ENCODE assay signal across 2 cellular contexts in genomic region chr13:41533266-41533665, GRCh38.
TF ChIP-seq lines count a peak whose summit lies in the region.

No MANE protein-coding gene starts in this region.

TF ChIP-seq in GM23338, 12 proteins besides CTCF, POLR2A, EP300 and RAD21:
- TF ChIP-seq POLR2AphosphoS5 (IDR thresholded peaks at IDR 0.05; ENCODE audit: low read depth) (no peak), ZNF331 (CRISPR knock-in tag; IDR thresholded peaks at IDR 0.05; ENCODE audit: low read depth) (no peak), CREB1 (CRISPR knock-in tag; IDR thresholded peaks at IDR 0.05; ENCODE audit: low read depth) (no peak), NANOG (IDR thresholded peaks at IDR 0.05; ENCODE audit: borderline replicate concordance) (no peak), JUNB (IDR thresholded peaks at IDR 0.05; ENCODE audit: unreplicated experiment) (no peak), ETS1 (IDR thresholded peaks at IDR 0.05) (no peak), STAT1 (IDR thresholded peaks at IDR 0.05; ENCODE audit: unreplicated experiment) (no peak), EZH2phosphoT487 (IDR thresholded peaks at IDR 0.05; ENCODE audit: unreplicated experiment) (no peak), EZH2 (IDR thresholded peaks at IDR 0.05; ENCODE audit: low read depth, unreplicated experiment) (no peak), ZNF114 (CRISPR knock-in tag; IDR thresholded peaks at IDR 0.05) (no peak)
- TF ChIP-seq, protein P1, sequence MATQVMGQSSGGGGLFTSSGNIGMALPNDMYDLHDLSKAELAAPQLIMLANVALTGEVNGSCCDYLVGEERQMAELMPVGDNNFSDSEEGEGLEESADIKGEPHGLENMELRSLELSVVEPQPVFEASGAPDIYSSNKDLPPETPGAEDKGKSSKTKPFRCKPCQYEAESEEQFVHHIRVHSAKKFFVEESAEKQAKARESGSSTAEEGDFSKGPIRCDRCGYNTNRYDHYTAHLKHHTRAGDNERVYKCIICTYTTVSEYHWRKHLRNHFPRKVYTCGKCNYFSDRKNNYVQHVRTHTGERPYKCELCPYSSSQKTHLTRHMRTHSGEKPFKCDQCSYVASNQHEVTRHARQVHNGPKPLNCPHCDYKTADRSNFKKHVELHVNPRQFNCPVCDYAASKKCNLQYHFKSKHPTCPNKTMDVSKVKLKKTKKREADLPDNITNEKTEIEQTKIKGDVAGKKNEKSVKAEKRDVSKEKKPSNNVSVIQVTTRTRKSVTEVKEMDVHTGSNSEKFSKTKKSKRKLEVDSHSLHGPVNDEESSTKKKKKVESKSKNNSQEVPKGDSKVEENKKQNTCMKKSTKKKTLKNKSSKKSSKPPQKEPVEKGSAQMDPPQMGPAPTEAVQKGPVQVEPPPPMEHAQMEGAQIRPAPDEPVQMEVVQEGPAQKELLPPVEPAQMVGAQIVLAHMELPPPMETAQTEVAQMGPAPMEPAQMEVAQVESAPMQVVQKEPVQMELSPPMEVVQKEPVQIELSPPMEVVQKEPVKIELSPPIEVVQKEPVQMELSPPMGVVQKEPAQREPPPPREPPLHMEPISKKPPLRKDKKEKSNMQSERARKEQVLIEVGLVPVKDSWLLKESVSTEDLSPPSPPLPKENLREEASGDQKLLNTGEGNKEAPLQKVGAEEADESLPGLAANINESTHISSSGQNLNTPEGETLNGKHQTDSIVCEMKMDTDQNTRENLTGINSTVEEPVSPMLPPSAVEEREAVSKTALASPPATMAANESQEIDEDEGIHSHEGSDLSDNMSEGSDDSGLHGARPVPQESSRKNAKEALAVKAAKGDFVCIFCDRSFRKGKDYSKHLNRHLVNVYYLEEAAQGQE (IDR thresholded peaks at IDR 0.05; ENCODE audit: unreplicated experiment): no peak

TF ChIP-seq in H1, 55 proteins besides CTCF, POLR2A, EP300 and RAD21:
- TF ChIP-seq NRF1 (IDR thresholded peaks at IDR 0.05; ENCODE audit: low read depth, low read length) (no peak), EZH2 (IDR thresholded peaks at IDR 0.05; ENCODE audit: low read depth, low read length, severe bottlenecking) (no peak)
